Comparison of ENCODE assay signal across 21 cellular contexts in the genomic region with DNA sequence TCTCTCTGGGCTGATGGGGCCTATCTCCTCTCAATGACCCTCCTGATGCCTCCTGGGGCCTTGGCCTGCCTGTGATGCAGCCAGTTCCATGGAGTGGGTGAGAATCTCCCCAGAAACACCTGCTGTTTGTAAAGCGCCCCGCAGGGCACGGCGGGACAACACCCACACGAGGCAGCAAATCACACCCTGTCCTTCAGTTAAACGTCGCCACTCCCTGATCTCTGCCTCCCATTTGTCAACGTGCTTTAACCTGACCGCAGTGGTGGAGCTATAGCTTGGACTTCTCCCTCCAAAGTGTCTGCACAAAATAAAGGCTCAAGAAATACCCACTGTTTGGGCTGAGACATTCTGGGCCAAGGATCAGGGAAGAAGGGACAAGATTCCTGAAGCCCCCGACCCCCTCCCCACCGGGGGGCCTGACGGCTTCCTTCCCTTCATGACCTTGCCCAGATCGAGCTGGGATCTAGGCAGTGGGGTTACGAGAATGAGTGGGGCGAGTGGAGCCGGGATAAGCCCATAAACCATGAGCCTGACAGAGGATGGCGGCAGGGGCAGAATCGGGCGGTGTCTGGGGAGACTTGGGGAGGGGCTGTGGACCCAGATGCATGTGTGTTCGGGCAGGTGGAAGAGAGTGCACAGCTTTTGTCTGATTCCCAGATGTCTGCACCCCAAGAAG. TPM values are rescaled to one million over a fixed set of nuclear protein-coding genes. Genes with fewer than 3 reads are reported as not detected.
A peak's percentile ranks its signal among the peaks of the same experiment; 100 is the strongest.
DNase-seq lines count a peak whose midpoint lies in the region; FAIRE-seq and TF ChIP-seq lines count a peak whose summit lies in the region.
"Had no signal": no experiment of that assay in that cellular context is flagged by ENCODE, and none has a peak within 500 bp of the region (broad histone marks: within the 10 kb centered on the region; RNA-seq: fewer than 3 reads in every experiment).

No MANE protein-coding gene starts in this region.

- no peak for DNase-seq in activated CD4-positive, alpha-beta T cell treated with anti-CD3 and anti-CD28 coated beads, Interleukin-2, amount 10 ng/mL, durations not matched to agents 24 days and 14 days
- no peak for DNase-seq in activated CD4-positive, alpha-beta T cell treated with anti-CD3 and anti-CD28 coated beads, Interleukin-2, amount 50 U/mL, for 1 hour
- DNase-seq in RWPE1 (ENCODE audit: low spot score) (no peak), endothelial cell (ENCODE audit: low spot score) (no peak), osteocyte (ENCODE audit: extremely low spot score, unreplicated experiment) (peak; percentile 79), dermis blood vessel endothelial cell (no peak), NCI-H1417 treated with DMSO at 0.1 percent for 48 hours (lab: John Stamatoyannopoulos, UW) (no peak), HTR-8/SVneo (ENCODE audit: insufficient read length, low spot score) (no peak)
- DNase-seq: Caco-2, KBM-7, NCI-H1105 treated with DMSO at 0.1 percent for 48 hours, NCI-H187, NCI-H2107, NCI-H2227 treated with DMSO at 0.1 percent for 48 hours, NCI-H510A treated with DMSO at 0.1 percent for 48 hours, NCI-H774, SHP77 had no signal

- intact Hi-C loops in activated CD4-positive, alpha-beta T cell treated with anti-CD3 and anti-CD28 coated beads, Interleukin-2, amount 10 ng/mL, durations not matched to agents 24 days and 14 days (cut with micrococcal nuclease), result no loop called here

- POLR2A ChIA-PET in RWPE1 (lab: Yijun Ruan, JAX; ENCODE audit: low non-redundant PET), result no interaction called here

- peaks cover 3% of the 10 kb centered on the region for H3K4me1 Mint-ChIP-seq in activated CD4-positive, alpha-beta T cell treated with anti-CD3 and anti-CD28 coated beads, Interleukin-2, amount 10 ng/mL, durations not matched to agents 24 days and 14 days
- H3K4me1 Mint-ChIP-seq in endothelial cell (ENCODE audit: unreplicated experiment) (peaks cover 8% of the 10 kb centered on the region), osteocyte (ENCODE audit: unreplicated experiment) (no peaks in the 10 kb centered on the region)
- H3K4me1 Mint-ChIP-seq: GM23338 had no signal

- H3K27ac ChIP-seq in RWPE1, result peak overlapping the region; percentile 48
- H3K27ac ChIP-seq: 22Rv1 had no signal

- TF ChIP-seq CTCF in RWPE1 (conservative IDR thresholded peaks at IDR 0.05; ENCODE audit: low read depth) (no peak), endothelial cell (IDR thresholded peaks at IDR 0.05; ENCODE audit: unreplicated experiment) (no peak), osteocyte (IDR thresholded peaks at IDR 0.05) (no peak)

- H3K36me3 Mint-ChIP-seq in activated CD4-positive, alpha-beta T cell treated with anti-CD3 and anti-CD28 coated beads, Interleukin-2, amount 10 ng/mL, durations not matched to agents 24 days and 14 days (ENCODE audit: low read depth), result peaks cover 44% of the 10 kb centered on the region
- H3K36me3 Mint-ChIP-seq in endothelial cell (ENCODE audit: low read depth, unreplicated experiment), result peaks cover 22% of the 10 kb centered on the region
- H3K36me3 Mint-ChIP-seq in osteocyte (ENCODE audit: unreplicated experiment), result peaks cover 32% of the 10 kb centered on the region

- H3K4me3 Mint-ChIP-seq in activated CD4-positive, alpha-beta T cell treated with anti-CD3 and anti-CD28 coated beads, Interleukin-2, amount 10 ng/mL, durations not matched to agents 24 days and 14 days, result no peak overlapping the region
- H3K4me3 Mint-ChIP-seq in endothelial cell (ENCODE audit: unreplicated experiment) (peak overlapping the region; percentile 37), osteocyte (ENCODE audit: unreplicated experiment) (no peak overlapping the region)
- H3K4me3 Mint-ChIP-seq: GM23338 had no signal

- no peaks in the 10 kb centered on the region for H3K9me3 Mint-ChIP-seq in activated CD4-positive, alpha-beta T cell treated with anti-CD3 and anti-CD28 coated beads, Interleukin-2, amount 10 ng/mL, durations not matched to agents 24 days and 14 days
- H3K9me3 Mint-ChIP-seq in endothelial cell (ENCODE audit: unreplicated experiment) (no peaks in the 10 kb centered on the region), osteocyte (ENCODE audit: unreplicated experiment) (no peaks in the 10 kb centered on the region)
- H3K9me3 Mint-ChIP-seq: GM23338 had no signal

- FAIRE-seq in HTR-8/SVneo (lab: Jason Lieb, UNC), result no peak
- FAIRE-seq: G401.6, RCC 7860 had no signal

- peak overlapping the region; percentile 24 for H3K27ac Mint-ChIP-seq in activated CD4-positive, alpha-beta T cell treated with anti-CD3 and anti-CD28 coated beads, Interleukin-2, amount 10 ng/mL, durations not matched to agents 24 days and 14 days
- H3K27ac Mint-ChIP-seq in endothelial cell (ENCODE audit: unreplicated experiment) (no peak overlapping the region), osteocyte (ENCODE audit: unreplicated experiment) (no peak overlapping the region)
- H3K27ac Mint-ChIP-seq: GM23338 had no signal

- H3K27me3 Mint-ChIP-seq in activated CD4-positive, alpha-beta T cell treated with anti-CD3 and anti-CD28 coated beads, Interleukin-2, amount 10 ng/mL, durations not matched to agents 24 days and 14 days, result no peaks in the 10 kb centered on the region
- H3K27me3 Mint-ChIP-seq in endothelial cell (ENCODE audit: unreplicated experiment), result peaks cover 9% of the 10 kb centered on the region
- no peaks in the 10 kb centered on the region for H3K27me3 Mint-ChIP-seq in osteocyte (ENCODE audit: unreplicated experiment)

- CTCF ChIA-PET in RWPE1 (lab: Yijun Ruan, JAX), result interaction anchor here (0.9 kb wide), 1 partner anchor 26 kb away, joined by 3 read pairs; no protein-coding TSS in a partner anchor

RNA-seq across cellular contexts. Expression of a gene that starts 8.0 kb away (rescaled TPM):
- total RNA-seq in activated CD4-positive, alpha-beta T cell treated with anti-CD3 and anti-CD28 coated beads, Interleukin-2, amount 10 ng/mL, durations not matched to agents 24 days and 14 days, result 85.2 and 90.8 TPM in 2 replicates
- 112 TPM for total RNA-seq in endothelial cell (ENCODE audit: unreplicated experiment)
- 95.4 and 103 TPM in 2 replicates for total RNA-seq in osteocyte
- total RNA-seq in dermis blood vessel endothelial cell, result 140 and 183 TPM in 2 replicates

RNA-seq across cellular contexts. Expression of a gene that starts 22.8 kb away (rescaled TPM):
- 12.5 and 13.5 TPM in 2 replicates for total RNA-seq in activated CD4-positive, alpha-beta T cell treated with anti-CD3 and anti-CD28 coated beads, Interleukin-2, amount 10 ng/mL, durations not matched to agents 24 days and 14 days
- total RNA-seq in endothelial cell (ENCODE audit: unreplicated experiment), result 60.1 TPM
- total RNA-seq in osteocyte, result 5.8 and 5.9 TPM in 2 replicates
- total RNA-seq in dermis blood vessel endothelial cell, result 65.4 and 70.1 TPM in 2 replicates
